Comparison of ENCODE assay signal across 21 cellular contexts in genomic region chr13:71015021-71015420, GRCh38.
"Had no signal": no experiment of that assay in that cellular context is flagged by ENCODE, and none has a peak within 500 bp of the region (broad histone marks: within the 10 kb centered on the region; RNA-seq: fewer than 3 reads in every experiment).

No MANE protein-coding gene starts in this region.

- H3K27me3 ChIP-seq: ascending aorta, gastroesophageal sphincter, right lobe of liver, spleen, thyroid gland, uterus had no signal

- H3K4me1 ChIP-seq: ascending aorta, gastroesophageal sphincter, left ventricle myocardium inferior, right lobe of liver, spleen, thyroid gland, uterus had no signal

- FAIRE-seq: bronchial epithelial cell had no signal

- H3K27me3 Mint-ChIP-seq: activated CD4-positive, alpha-beta memory T cell treated with anti-CD3 and anti-CD28 coated beads for 36 hours; activated CD8-positive, alpha-beta memory T cell treated with anti-CD3 and anti-CD28 coated beads, Interleukin-2, amount 10 ng/mL, durations not matched to agents 7 days and 5 days; activated naive CD8-positive, alpha-beta T cell treated with anti-CD3 and anti-CD28 coated beads, Interleukin-2, amount 50 U/mL, for 24 hours; dendritic cell treated with granulocyte-macrophage colony-stimulating factor and Interleukin-4, amounts not matched to agents 40 ng/mL and 50 ng/mL, for 4 days; memory B cell had no signal

- H3K9me3 ChIP-seq: ascending aorta, gastroesophageal sphincter, left ventricle myocardium inferior, right lobe of liver, thyroid gland, uterus had no signal

- H3K4me1 Mint-ChIP-seq: activated CD8-positive, alpha-beta memory T cell treated with anti-CD3 and anti-CD28 coated beads, Interleukin-2, amount 10 ng/mL, durations not matched to agents 7 days and 5 days; activated naive CD8-positive, alpha-beta T cell treated with anti-CD3 and anti-CD28 coated beads, Interleukin-2, amount 50 U/mL, for 24 hours; memory B cell; nephron had no signal

- H3K36me3 Mint-ChIP-seq: activated CD4-positive, alpha-beta memory T cell treated with anti-CD3 and anti-CD28 coated beads for 36 hours; activated CD8-positive, alpha-beta memory T cell treated with anti-CD3 and anti-CD28 coated beads, Interleukin-2, amount 10 ng/mL, durations not matched to agents 7 days and 5 days; memory B cell had no signal

- DNase-seq: activated CD4-positive, alpha-beta memory T cell treated with anti-CD3 and anti-CD28 coated beads for 36 hours; activated CD4-positive, alpha-beta T cell treated with anti-CD3 and anti-CD28 coated beads for 1 hour; activated CD8-positive, alpha-beta memory T cell treated with anti-CD3 and anti-CD28 coated beads, Interleukin-2, amount 10 ng/mL, durations not matched to agents 7 days and 5 days; activated naive CD4-positive, alpha-beta T cell treated with anti-CD3 and anti-CD28 coated beads for 36 hours; activated naive CD8-positive, alpha-beta T cell treated with anti-CD3 and anti-CD28 coated beads, Interleukin-2, amount 50 U/mL, for 24 hours; activated T-cell treated with anti-CD3 and anti-CD28 coated beads, Interleukin-2, amount 50 U/mL, for 1 hour; erythroblast; kidney; left ventricle myocardium inferior; right lobe of liver; spleen; thyroid gland; uterus had no signal

- H3K36me3 ChIP-seq: ascending aorta, gastroesophageal sphincter, left ventricle myocardium inferior, right lobe of liver, spleen, thyroid gland, uterus had no signal

- H3K4me3 ChIP-seq: ascending aorta, gastroesophageal sphincter, left ventricle myocardium inferior, right lobe of liver, spleen, thyroid gland, uterus had no signal

- H3K4me3 Mint-ChIP-seq: activated CD4-positive, alpha-beta memory T cell treated with anti-CD3 and anti-CD28 coated beads for 36 hours; activated CD8-positive, alpha-beta memory T cell treated with anti-CD3 and anti-CD28 coated beads, Interleukin-2, amount 10 ng/mL, durations not matched to agents 7 days and 5 days; activated naive CD4-positive, alpha-beta T cell treated with anti-CD3 and anti-CD28 coated beads for 36 hours; activated naive CD8-positive, alpha-beta T cell treated with anti-CD3 and anti-CD28 coated beads, Interleukin-2, amount 50 U/mL, for 24 hours; dendritic cell treated with granulocyte-macrophage colony-stimulating factor and Interleukin-4, amounts not matched to agents 40 ng/mL and 50 ng/mL, for 4 days; memory B cell; nephron had no signal

- H3K27ac Mint-ChIP-seq: activated CD4-positive, alpha-beta memory T cell treated with anti-CD3 and anti-CD28 coated beads for 36 hours; activated CD8-positive, alpha-beta memory T cell treated with anti-CD3 and anti-CD28 coated beads, Interleukin-2, amount 10 ng/mL, durations not matched to agents 7 days and 5 days; activated naive CD4-positive, alpha-beta T cell treated with anti-CD3 and anti-CD28 coated beads for 36 hours; activated naive CD8-positive, alpha-beta T cell treated with anti-CD3 and anti-CD28 coated beads, Interleukin-2, amount 50 U/mL, for 24 hours; activated T-helper 2 cell treated with anti-CD3 and anti-CD28 coated beads, Interferon-gamma antibody, Interleukin-2, Interleukin-4, amounts not matched to agents 10 μg/mL and 5 μg/mL and 100 μg/mL, durations not matched to agents 14 hours and 24 hours and 36 hours; dendritic cell treated with granulocyte-macrophage colony-stimulating factor and Interleukin-4, amounts not matched to agents 40 ng/mL and 50 ng/mL, for 4 days; memory B cell; nephron had no signal

- ATAC-seq: activated CD8-positive, alpha-beta memory T cell treated with anti-CD3 and anti-CD28 coated beads, Interleukin-2, amount 10 ng/mL, durations not matched to agents 7 days and 5 days; activated naive CD8-positive, alpha-beta T cell treated with anti-CD3 and anti-CD28 coated beads, Interleukin-2, amount 50 U/mL, for 24 hours; gastroesophageal sphincter; right lobe of liver had no signal

- H3K9me3 Mint-ChIP-seq: activated CD4-positive, alpha-beta memory T cell treated with anti-CD3 and anti-CD28 coated beads for 36 hours; activated naive CD4-positive, alpha-beta T cell treated with anti-CD3 and anti-CD28 coated beads for 36 hours; activated naive CD8-positive, alpha-beta T cell treated with anti-CD3 and anti-CD28 coated beads, Interleukin-2, amount 50 U/mL, for 24 hours; activated T-helper 2 cell treated with anti-CD3 and anti-CD28 coated beads, Interferon-gamma antibody, Interleukin-2, Interleukin-4, amounts not matched to agents 10 μg/mL and 5 μg/mL and 100 μg/mL, durations not matched to agents 14 hours and 24 hours and 36 hours; nephron had no signal

- H3K27ac ChIP-seq: ascending aorta, gastroesophageal sphincter, left ventricle myocardium inferior, right lobe of liver, spleen, thyroid gland, uterus, VCaP had no signal
